9 cellular contexts compared by ENCODE assay signal in genomic region chr2:106085441-106085911, GRCh38.
A peak's percentile ranks its signal among the peaks of the same experiment; 100 is the strongest.
DNase-seq lines count a peak whose midpoint lies in the region; ATAC-seq, FAIRE-seq and TF ChIP-seq lines count a peak whose summit lies in the region.
"Had no signal": no experiment of that assay in that cellular context is flagged by ENCODE, and none has a peak within 500 bp of the region (broad histone marks: within the 10 kb centered on the region; RNA-seq: fewer than 3 reads in every experiment).

No MANE protein-coding gene starts in this region.

- POLR2A ChIA-PET in GM12878 (lab: Charles Lee) (no interaction called here), HepG2 (lab: Yijun Ruan, JAX) (no interaction called here)

- H3K79me2 ChIP-seq in GM12878 (ENCODE audit: control insufficient read depth, insufficient read depth, low read length) (no peaks in the 10 kb centered on the region), HepG2 (ENCODE audit: insufficient read depth, low read length) (no peaks in the 10 kb centered on the region)

- H2AFZ ChIP-seq in GM12878 (ENCODE audit: control insufficient read depth, low read depth, low read length) = no peak overlapping the region
- no peak overlapping the region for H2AFZ ChIP-seq in HepG2 (ENCODE audit: low read length)

- SMC1A ChIA-PET in GM12878 (lab: Charles Lee; ENCODE audit: uncharacterized antibody, unreplicated experiment) = interaction anchor here (1.3 to 2.9 kb wide), 2 partner anchors 115 to 509 kb away, joined by 3 to 14 read pairs; no protein-coding TSS in a partner anchor

- H4K20me1 ChIP-seq in GM12878 (ENCODE audit: control insufficient read depth, insufficient read depth) (no peaks in the 10 kb centered on the region), HepG2 (ENCODE audit: insufficient read depth, low read length) (no peaks in the 10 kb centered on the region)

- FAIRE-seq in GM12878 (lab: Jason Lieb, UNC) = no peak
- peak; percentile 54 for FAIRE-seq in HepG2 (lab: Jason Lieb, UNC)
- FAIRE-seq: G401.6 had no signal

- H3K4me1 ChIP-seq in GM12878 (ENCODE audit: control insufficient read depth, insufficient read depth, low read length) = no peaks in the 10 kb centered on the region
- no peaks in the 10 kb centered on the region for H3K4me1 ChIP-seq in HepG2 (ENCODE audit: insufficient read depth, low read length)

- RAD21 ChIA-PET in GM12878 (lab: Charles Lee; ENCODE audit: unreplicated experiment) = interaction anchor here (1.0 to 1.4 kb wide), 2 partner anchors 337 to 509 kb away, joined by 3 read pairs; no protein-coding TSS in a partner anchor

- no peak for TF ChIP-seq POLR2A in GM12878 (IDR thresholded peaks at IDR 0.05; ENCODE audit: low read depth, low read length)
- TF ChIP-seq POLR2A in HepG2 (IDR thresholded peaks at IDR 0.05; ENCODE audit: insufficient read depth in 1 of 2, low read depth in 2 of 2, low read length in 2 of 2) = no peak

- TF ChIP-seq CTCF in GM12878 (IDR thresholded peaks at IDR 0.05 in 2 of 3, conservative IDR thresholded peaks at IDR 0.05 in 1 of 3; ENCODE audit: control insufficient read depth in 2 of 3, extremely low read depth in 1 of 3, insufficient read depth in 1 of 3, low read depth in 3 of 3, low read length in 3 of 3) = peak; percentile 34 to 46 (median 42); a peak in 4 of 6 replicates
- TF ChIP-seq CTCF in HepG2 (CRISPR knock-in tag; IDR thresholded peaks at IDR 0.05) = peak; percentile 69

- BruUV-seq in GM12878 (replicated peaks; lab: Mats Ljungman, UMichigan) = no TSS peak
- no TSS peak for BruUV-seq in HepG2 (replicated peaks; lab: Mats Ljungman, UMichigan)

- H3K36me3 ChIP-seq in GM12878 (ENCODE audit: control insufficient read depth in 2 of 2, insufficient read depth in 2 of 2, low read length in 1 of 2) (no peaks in the 10 kb centered on the region), HepG2 (replicated peaks in 1 of 2; ENCODE audit: control insufficient read depth in 1 of 2, insufficient read depth in 2 of 2, low read length in 2 of 2) (no peaks in the 10 kb centered on the region)

- H3K4me2 ChIP-seq in GM12878 (ENCODE audit: control insufficient read depth, insufficient read depth) (no peak overlapping the region), HepG2 (ENCODE audit: low read depth, low read length) (0 out of 2 replicates have a peak overlapping the region, but pooled peaks have one; percentile 15)

- no peak overlapping the region for H3K4me3 ChIP-seq in GM12878
- no peak overlapping the region for H3K4me3 ChIP-seq in HepG2 (replicated peaks in 1 of 3; ENCODE audit: insufficient read depth in 1 of 3, low read depth in 2 of 3, low read length in 3 of 3)

- 55% methylated on average over 8 of the region's 8 CpGs for WGBS in GM12878 (ENCODE audit: insufficient coverage, insufficient replicate concordance, low lambda C conversion rate, missing lambda C conversion rate)
- 15% methylated on average over 8 of the region's 8 CpGs for WGBS in HepG2 (ENCODE audit: low lambda C conversion rate)

- in situ Hi-C loops in GM12878 (cut with MboI) (no loop called here), HepG2 (cut with HindIII; ENCODE audit: extremely low pct_ligation_motif_present, low pct_unique_long_range_greater_than_20kb) (no loop called here)

- ATAC-seq in GM12878 (peak; percentile 89), HepG2 (peak; percentile 96), GM21447 (IDR thresholded peaks at IDR 0.05; ENCODE audit: unreplicated experiment) (no peak), GM19397 (IDR thresholded peaks at IDR 0.05; ENCODE audit: unreplicated experiment) (no peak)

- TF ChIP-seq RAD21 in GM12878 (IDR thresholded peaks at IDR 0.05; ENCODE audit: insufficient read depth, low read depth, low read length) (peak; percentile 52; the same call in 1 of the 2 replicates), HepG2 (CRISPR knock-in tag; IDR thresholded peaks at IDR 0.05) (peak; percentile 68; the same call in 1 of the 2 replicates)

- CTCF ChIA-PET in GM12878 (lab: Yijun Ruan, JAX) = interaction anchor here (1.3 to 3.5 kb wide), 6 partner anchors 20 to 509 kb away, joined by 4 to 22 read pairs (median 8); no protein-coding TSS in a partner anchor
- CTCF ChIA-PET in HepG2 (lab: Yijun Ruan, JAX; ENCODE audit: low intra/inter-chr PET ratio, low total read pairs) = interaction anchor here (1.9 kb wide), 1 partner anchor 189 kb away, joined by 14 read pairs; no protein-coding TSS in a partner anchor

- intact Hi-C loops in GM12878 (cut with micrococcal nuclease; ENCODE audit: unreplicated experiment) = loop anchor here (1.0 to 2.0 kb wide), 2 partner anchors 337 to 509 kb away; no protein-coding TSS in a partner anchor
- intact Hi-C loops in HepG2 (cut with micrococcal nuclease; ENCODE audit: unreplicated experiment) = loop anchor here (1.0 kb wide), 1 partner anchor 188 kb away; no protein-coding TSS in a partner anchor

- H3K9me3 ChIP-seq in GM12878 (replicated peaks; ENCODE audit: control insufficient read depth, insufficient read depth, low read length) (no peaks in the 10 kb centered on the region), HepG2 (ENCODE audit: low read length) (no peaks in the 10 kb centered on the region)

- peak; percentile 7 for DNase-seq in NOMO-1 treated with DMSO at 0.1 percent for 48 hours (lab: John Stamatoyannopoulos, UW; ENCODE audit: unreplicated experiment)
- DNase-seq in NOMO-1 (lab: John Stamatoyannopoulos, UW; ENCODE audit: unreplicated experiment in 2 of 2) = no peak
- DNase-seq in RPMI8226 = peak; percentile 44
- no peak for DNase-seq in GM12878 (ENCODE audit: low read depth, low spot score)
- DNase-seq in HepG2 (ENCODE audit: low spot score) = peak; percentile 38
- no peak for DNase-seq in DMS153 (lab: John Stamatoyannopoulos, UW)

- H3K27ac ChIP-seq in GM12878 (ENCODE audit: control insufficient read depth, insufficient read depth) (no peak overlapping the region), HepG2 (ENCODE audit: extremely low read length, insufficient read depth, low read length) (no peak overlapping the region)

- H3K9ac ChIP-seq in GM12878 (ENCODE audit: control insufficient read depth, insufficient read depth, low read length) (no peak overlapping the region), HepG2 (ENCODE audit: insufficient read depth, low read depth, low read length) (no peak overlapping the region)

- TF ChIP-seq EP300 in GM12878 (IDR thresholded peaks at IDR 0.05; ENCODE audit: borderline replicate concordance in 1 of 2, control insufficient read depth in 1 of 2, low read depth in 2 of 2, low read length in 2 of 2) (no peak), HepG2 (IDR thresholded peaks at IDR 0.05; ENCODE audit: low read depth in 2 of 2, low read length in 2 of 2) (no peak), HepG2 (CRISPR knock-in tag; IDR thresholded peaks at IDR 0.05; ENCODE audit: borderline replicate concordance) (no peak)

- H3K27me3 ChIP-seq in GM12878 (replicated peaks in 1 of 2; ENCODE audit: control insufficient read depth in 2 of 2, insufficient read depth in 2 of 2, low read length in 1 of 2) (no peaks in the 10 kb centered on the region), HepG2 (ENCODE audit: control insufficient read depth in 1 of 2, insufficient read depth in 2 of 2, low read length in 2 of 2) (peaks cover 0 to 4% of the 10 kb centered on the region in 2 experiments; a peak in 1 of 5 replicates)

TF ChIP-seq in GM12878, 131 proteins besides CTCF, POLR2A, EP300 and RAD21:
- TF ChIP-seq BHLHE40 (IDR thresholded peaks at IDR 0.05; ENCODE audit: borderline replicate concordance in 1 of 2, low read depth in 2 of 2, low read length in 1 of 2) (no peak), SMC3 (IDR thresholded peaks at IDR 0.05; ENCODE audit: borderline replicate concordance, low read length) (peak; percentile 48; the same call in 1 of the 2 replicates), CEBPB (IDR thresholded peaks at IDR 0.05; ENCODE audit: borderline replicate concordance in 1 of 2, low read depth in 2 of 2, low read length in 2 of 2) (no peak), RB1 (IDR thresholded peaks at IDR 0.05; ENCODE audit: borderline replicate concordance) (no peak)

TF ChIP-seq in HepG2, 621 proteins besides CTCF, POLR2A, EP300 and RAD21:
- TF ChIP-seq BRD4 (CRISPR knock-in tag; IDR thresholded peaks at IDR 0.05) = no peak
- TF ChIP-seq STAG1 (CRISPR knock-in tag; IDR thresholded peaks at IDR 0.05) = peak; percentile 77
- TF ChIP-seq, protein P1, sequence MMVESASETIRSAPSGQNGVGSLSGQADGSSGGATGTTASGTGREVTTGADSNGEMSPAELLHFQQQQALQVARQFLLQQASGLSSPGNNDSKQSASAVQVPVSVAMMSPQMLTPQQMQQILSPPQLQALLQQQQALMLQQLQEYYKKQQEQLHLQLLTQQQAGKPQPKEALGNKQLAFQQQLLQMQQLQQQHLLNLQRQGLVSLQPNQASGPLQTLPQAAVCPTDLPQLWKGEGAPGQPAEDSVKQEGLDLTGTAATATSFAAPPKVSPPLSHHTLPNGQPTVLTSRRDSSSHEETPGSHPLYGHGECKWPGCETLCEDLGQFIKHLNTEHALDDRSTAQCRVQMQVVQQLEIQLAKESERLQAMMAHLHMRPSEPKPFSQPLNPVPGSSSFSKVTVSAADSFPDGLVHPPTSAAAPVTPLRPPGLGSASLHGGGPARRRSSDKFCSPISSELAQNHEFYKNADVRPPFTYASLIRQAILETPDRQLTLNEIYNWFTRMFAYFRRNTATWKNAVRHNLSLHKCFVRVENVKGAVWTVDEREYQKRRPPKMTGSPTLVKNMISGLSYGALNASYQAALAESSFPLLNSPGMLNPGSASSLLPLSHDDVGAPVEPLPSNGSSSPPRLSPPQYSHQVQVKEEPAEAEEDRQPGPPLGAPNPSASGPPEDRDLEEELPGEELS (CRISPR knock-in tag; IDR thresholded peaks at IDR 0.05) = no peak
- no peak for TF ChIP-seq ZNF124 (CRISPR knock-in tag; IDR thresholded peaks at IDR 0.05)
- TF ChIP-seq SMC3 (IDR thresholded peaks at IDR 0.05; ENCODE audit: low read length) = peak; percentile 55; the same call in 1 of the 2 replicates
- no peak for TF ChIP-seq ZNF501 (CRISPR knock-in tag; IDR thresholded peaks at IDR 0.05)

Comparison
In these comparisons a context has a peak if more than half of its experiments do, and no peak if none do; other contexts are left out.
1. DNase-seq: peak in NOMO-1 treated with DMSO at 0.1 percent for 48 hours (single experiment), RPMI8226 (single experiment) and HepG2 (single experiment); none in NOMO-1 (0 of 2), GM12878 (single experiment) and DMS153 (single experiment).
2. ATAC-seq: peak in GM12878 (single experiment) and HepG2 (single experiment); none in GM21447 (single experiment) and GM19397 (single experiment).